In genomic region chr3:100667316-100667715, GRCh38 we compare ENCODE assay signal across 12 cellular contexts. TPM values are rescaled to one million over a fixed set of nuclear protein-coding genes. Genes with fewer than 3 reads are reported as not detected.
"Had no signal": no experiment of that assay in that cellular context is flagged by ENCODE, and none has a peak within 500 bp of the region (broad histone marks: within the 10 kb centered on the region; RNA-seq: fewer than 3 reads in every experiment).

No MANE protein-coding gene starts in this region.

RNA-seq across cellular contexts. Expression of gene ADGRG7, which starts 57.9 kb away (rescaled TPM):
- total RNA-seq: activated B cell treated with CpG ODN at 0.5 μM for 24 hours; activated CD4-positive, alpha-beta memory T cell treated with anti-CD3 and anti-CD28 coated beads for 36 hours; activated CD4-positive, alpha-beta memory T cell treated with anti-CD3 and anti-CD28 coated beads, Interleukin-2, amount 10 ng/mL, durations not matched to agents 7 days and 5 days; activated CD4-positive, alpha-beta T cell treated with anti-CD3 and anti-CD28 coated beads for 36 hours; activated CD4-positive, alpha-beta T cell treated with anti-CD3 and anti-CD28 coated beads, Interleukin-2, amount 10 ng/mL, durations not matched to agents 24 days and 14 days; activated CD4-positive, alpha-beta T cell treated with anti-CD3 and anti-CD28 coated beads, Interleukin-2, amount 10 ng/mL, durations not matched to agents 7 days and 5 days; activated CD8-positive, alpha-beta memory T cell treated with anti-CD3 and anti-CD28 coated beads for 36 hours; activated CD8-positive, alpha-beta memory T cell treated with anti-CD3 and anti-CD28 coated beads, Interleukin-2, amount 10 ng/mL, durations not matched to agents 7 days and 5 days; T-helper 1 cell treated with Interleukin-12 subunit alpha and Interleukin-12 subunit beta and Interleukin-4 antibody, amounts not matched to agents 30 ng/mL and 1 ng/mL, for 36 hours; T-helper 17 cell; T-helper 2 cell treated with Interferon-gamma antibody and Interleukin-4, amounts not matched to agents 100 ng/mL and 5 ng/mL, for 36 hours; WTC11 had no signal
